10 cellular contexts compared by ENCODE assay signal in the genomic region with DNA sequence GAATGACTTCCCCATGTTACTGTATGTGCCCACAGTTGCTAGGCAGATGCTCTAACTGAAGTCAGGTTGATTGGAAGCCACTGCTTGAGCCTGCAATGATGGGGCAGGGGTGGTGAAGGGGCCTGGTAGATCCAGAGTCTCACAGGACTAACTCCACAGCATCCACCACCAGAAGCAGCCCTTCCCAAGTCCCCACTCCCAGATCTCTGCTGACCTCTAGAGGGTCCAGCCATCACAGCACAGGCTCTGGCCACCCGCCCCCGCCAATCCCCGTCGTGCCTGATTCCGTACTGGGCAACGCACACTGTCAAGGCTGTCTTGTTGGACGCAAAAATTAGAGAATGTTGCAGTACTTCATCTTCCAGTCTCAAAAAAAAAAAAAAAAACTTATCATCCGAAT.
DNase-seq lines count a peak whose midpoint lies in the region; ATAC-seq, FAIRE-seq and TF ChIP-seq lines count a peak whose summit lies in the region.
"Had no signal": no experiment of that assay in that cellular context is flagged by ENCODE, and none has a peak within 500 bp of the region (broad histone marks: within the 10 kb centered on the region; RNA-seq: fewer than 3 reads in every experiment).

No MANE protein-coding gene starts in this region.

- DNase-seq in AG10803 (ENCODE audit: low read depth) (peak; percentile 3), HuH-7 (ENCODE audit: low spot score) (peak; percentile 62), brain microvascular endothelial cell (peak; percentile 17), keratinocyte (ENCODE audit: low read depth, low spot score) (no peak), sigmoid colon (no peak), HK-2 (ENCODE audit: unreplicated experiment) (no peak), NCI-H2171 treated with DMSO at 0.1 percent for 48 hours (lab: John Stamatoyannopoulos, UW) (no peak)

- no peak overlapping the region for H3K27ac ChIP-seq in brain microvascular endothelial cell
- no peak overlapping the region for H3K27ac ChIP-seq in keratinocyte (ENCODE audit: control insufficient read depth, insufficient read depth, low read length)
- H3K27ac ChIP-seq in sigmoid colon, result no peak overlapping the region

- dilution Hi-C loops in keratinocyte (cut with MboI; ENCODE audit: extremely low pct_ligation_motif_present, low sequenced_read_pairs), result no loop called here

- H3K79me2 ChIP-seq in keratinocyte (ENCODE audit: control insufficient read depth, insufficient read depth, low read length), result no peaks in the 10 kb centered on the region

- WGBS in sigmoid colon, 2 donors, result 28 to 48% methylated on average over 8 of the region's 8 CpGs

- TF ChIP-seq POLR2A in sigmoid colon (IDR thresholded peaks at IDR 0.05), result no peak

- no peak for FAIRE-seq in keratinocyte (lab: Jason Lieb, UNC)
- FAIRE-seq: colon had no signal

- intact Hi-C loops in sigmoid colon (cut with DNase I), result loop anchor here (10.0 kb wide), 1 partner anchor 142 kb away; no protein-coding TSS in a partner anchor

- no peak overlapping the region for H3K4me2 ChIP-seq in keratinocyte (ENCODE audit: control insufficient read depth, extremely low read depth, insufficient read depth, low read depth, low read length)

- in situ Hi-C loops in brain microvascular endothelial cell (cut with HindIII; ENCODE audit: low pct_ligation_motif_present, low sequenced_read_pairs), result no loop called here

- no peaks in the 10 kb centered on the region for H3K27me3 ChIP-seq in brain microvascular endothelial cell (replicated peaks)
- H3K27me3 ChIP-seq in keratinocyte (ENCODE audit: control insufficient read depth, extremely low read depth, insufficient read depth, low read length), result no peaks in the 10 kb centered on the region
- H3K27me3 ChIP-seq in sigmoid colon, result peaks cover 0 to 3% (median 0%) of the 10 kb centered on the region in 3 donors

- H3K4me3 ChIP-seq in AG10803 (ENCODE audit: low read length), result no peak overlapping the region
- no peak overlapping the region for H3K4me3 ChIP-seq in brain microvascular endothelial cell (ENCODE audit: low read depth, low read length)
- H3K4me3 ChIP-seq in keratinocyte (ENCODE audit: control insufficient read depth in 2 of 3, extremely low read depth in 1 of 3, insufficient read depth in 2 of 3, low read depth in 1 of 3, low read length in 3 of 3), result no peak overlapping the region
- no peak overlapping the region for H3K4me3 ChIP-seq in sigmoid colon
- H3K4me3 ChIP-seq: lung had no signal

- ATAC-seq in HG02610 (IDR thresholded peaks at IDR 0.05; ENCODE audit: unreplicated experiment), result no peak

- TF ChIP-seq CTCF in AG10803 (conservative IDR thresholded peaks at IDR 0.05; ENCODE audit: low read length), result peak; percentile 38
- peak; percentile 74 for TF ChIP-seq CTCF in brain microvascular endothelial cell (IDR thresholded peaks at IDR 0.05; ENCODE audit: low read depth, low read length, missing control alignments)
- TF ChIP-seq CTCF in keratinocyte (optimal IDR thresholded peaks at IDR 0.05 in 1 of 3, IDR thresholded peaks at IDR 0.05 in 1 of 3, conservative IDR thresholded peaks at IDR 0.05 in 1 of 3; ENCODE audit: extremely low read depth in 1 of 3, insufficient read depth in 2 of 3, low read length in 3 of 3), result peak in 2 of 3 experiments; percentile 16 to 36
- TF ChIP-seq CTCF in sigmoid colon (IDR thresholded peaks at IDR 0.05), result no peak

- H3K36me3 ChIP-seq in brain microvascular endothelial cell (replicated peaks) (no peaks in the 10 kb centered on the region), keratinocyte (ENCODE audit: control insufficient read depth in 2 of 2, extremely low read depth in 1 of 2, insufficient read depth in 2 of 2, low read length in 2 of 2) (no peaks in the 10 kb centered on the region), sigmoid colon (no peaks in the 10 kb centered on the region)

- H2AFZ ChIP-seq in keratinocyte (ENCODE audit: control insufficient read depth, low read length), result no peak overlapping the region

- H3K9ac ChIP-seq in keratinocyte (ENCODE audit: control insufficient read depth, extremely low read depth, insufficient read depth, low read length), result no peak overlapping the region

- H4K20me1 ChIP-seq in keratinocyte (ENCODE audit: control insufficient read depth, extremely low read depth, insufficient read depth, low read length), result no peaks in the 10 kb centered on the region

- no peaks in the 10 kb centered on the region for H3K4me1 ChIP-seq in keratinocyte (ENCODE audit: control insufficient read depth, extremely low read depth, insufficient read depth, low read length)
- H3K4me1 ChIP-seq in sigmoid colon, result peaks cover 0 to 6% (median 0%) of the 10 kb centered on the region in 4 donors

- H3K9me1 ChIP-seq in keratinocyte (ENCODE audit: control insufficient read depth, extremely low read depth, insufficient read depth, low read length), result no peaks in the 10 kb centered on the region

- H3K9me3 ChIP-seq in keratinocyte (ENCODE audit: control insufficient read depth, low read depth, low read length) (no peaks in the 10 kb centered on the region), sigmoid colon (no peaks in the 10 kb centered on the region)

- no peak for TF ChIP-seq EP300 in sigmoid colon (IDR thresholded peaks at IDR 0.05)

Comparison
In these comparisons a context has a peak if more than half of its experiments do, and no peak if none do; other contexts are left out.
1. DNase-seq: peak in AG10803 (single experiment), HuH-7 (single experiment) and brain microvascular endothelial cell (single experiment); none in keratinocyte (single experiment), sigmoid colon (single experiment), HK-2 (single experiment) and NCI-H2171 treated with DMSO at 0.1 percent for 48 hours (single experiment).
2. CTCF ChIP-seq: peak in AG10803 (single experiment), brain microvascular endothelial cell (single experiment) and keratinocyte (2 of 3); none in sigmoid colon (0 of 4).